Comparison of ENCODE assay signal across 36 cellular contexts in genomic region chr5:16382047-16382446, GRCh38.
"Had no signal": no experiment of that assay in that cellular context is flagged by ENCODE, and none has a peak within 500 bp of the region (broad histone marks: within the 10 kb centered on the region; RNA-seq: fewer than 3 reads in every experiment).

No MANE protein-coding gene starts in this region.

- H3K4me1 ChIP-seq: ascending aorta had no signal

- H3K36me3 ChIP-seq: ascending aorta, cardiac muscle cell had no signal

- FAIRE-seq: bronchial epithelial cell, TTC549 had no signal

- H3K4me1 Mint-ChIP-seq: activated B cell treated with CpG ODN at 0.5 μM for 24 hours; activated CD4-positive, alpha-beta T cell treated with anti-CD3 and anti-CD28 coated beads, Interleukin-2, amount 10 ng/mL, durations not matched to agents 24 days and 14 days; activated naive CD4-positive, alpha-beta T cell treated with anti-CD3 and anti-CD28 coated beads, Interleukin-2, amount 10 ng/mL, durations not matched to agents 7 days and 5 days; activated naive CD4-positive, alpha-beta T cell treated with anti-CD3 and anti-CD28 coated beads, Interleukin-2, amount 50 U/mL, for 24 hours; activated naive CD8-positive, alpha-beta T cell treated with anti-CD3 and anti-CD28 coated beads, Interleukin-2, amount 10 ng/mL, durations not matched to agents 7 days and 5 days; activated naive CD8-positive, alpha-beta T cell treated with anti-CD3 and anti-CD28 coated beads, Interleukin-2, amount 50 U/mL, for 24 hours; brain; central memory CD8-positive, alpha-beta T cell had no signal

- H3K27me3 ChIP-seq: ascending aorta, cardiac muscle cell had no signal

- DNase-seq: activated B cell treated with CpG ODN at 0.5 μM for 24 hours; activated CD4-positive, alpha-beta memory T cell treated with anti-CD3 and anti-CD28 coated beads for 36 hours; activated CD4-positive, alpha-beta T cell treated with anti-CD3 and anti-CD28 coated beads for 4 hours; activated CD4-positive, alpha-beta T cell treated with anti-CD3 and anti-CD28 coated beads, Interleukin-2, amount 10 ng/mL, durations not matched to agents 24 days and 14 days; activated CD4-positive, alpha-beta T cell treated with anti-CD3 and anti-CD28 coated beads, Interleukin-2, amount 50 U/mL, for 1 hour; activated CD4-positive, alpha-beta T cell treated with anti-CD3 and anti-CD28 coated beads, Interleukin-2, amount 50 U/mL, for 4 hours; activated CD4-positive, CD25-positive, alpha-beta regulatory T cell treated with anti-CD3 and anti-CD28 coated beads, Interleukin-2, amount 50 U/mL, for 72 hours; activated CD8-positive, alpha-beta memory T cell treated with anti-CD3 and anti-CD28 coated beads, Interleukin-2, amount 50 U/mL, for 4 hours; activated CD8-positive, alpha-beta T cell treated with anti-CD3 and anti-CD28 coated beads for 36 hours; activated effector memory CD4-positive, alpha-beta T cell treated with Interleukin-2 at 50 U/mL for 16 hours; activated gamma-delta T cell; activated naive CD4-positive, alpha-beta T cell treated with anti-CD3 and anti-CD28 coated beads, Interleukin-2, amount 10 ng/mL, durations not matched to agents 7 days and 5 days; activated naive CD4-positive, alpha-beta T cell treated with Interleukin-2 at 50 U/mL for 16 hours; activated naive CD8-positive, alpha-beta T cell treated with anti-CD3 and anti-CD28 coated beads, Interleukin-2, amount 10 ng/mL, durations not matched to agents 7 days and 5 days; activated naive CD8-positive, alpha-beta T cell treated with anti-CD3 and anti-CD28 coated beads, Interleukin-2, amount 50 U/mL, for 24 hours; activated T-cell treated with anti-CD3 and anti-CD28 coated beads for 4 hours; activated T-cell treated with anti-CD3 and anti-CD28 coated beads, Interleukin-2, amount 50 U/mL, for 1 hour; activated T-cell treated with anti-CD3 and anti-CD28 coated beads, Interleukin-2, amount 50 U/mL, for 48 hours; amygdala; anterior cingulate cortex; caudate nucleus; cerebellar nuclear complex; T-helper 2 cell; T-helper 9 cell had no signal

- H3K9me3 Mint-ChIP-seq: activated B cell treated with CpG ODN at 0.5 μM for 24 hours; activated CD4-positive, alpha-beta memory T cell treated with anti-CD3 and anti-CD28 coated beads for 36 hours; activated CD4-positive, alpha-beta T cell treated with anti-CD3 and anti-CD28 coated beads, Interleukin-2, amount 10 ng/mL, durations not matched to agents 24 days and 14 days; activated CD8-positive, alpha-beta T cell treated with anti-CD3 and anti-CD28 coated beads for 36 hours; activated naive CD4-positive, alpha-beta T cell treated with anti-CD3 and anti-CD28 coated beads, Interleukin-2, amount 10 ng/mL, durations not matched to agents 7 days and 5 days; activated naive CD4-positive, alpha-beta T cell treated with anti-CD3 and anti-CD28 coated beads, Interleukin-2, amount 50 U/mL, for 24 hours; activated naive CD8-positive, alpha-beta T cell treated with anti-CD3 and anti-CD28 coated beads, Interleukin-2, amount 10 ng/mL, durations not matched to agents 7 days and 5 days; activated naive CD8-positive, alpha-beta T cell treated with anti-CD3 and anti-CD28 coated beads, Interleukin-2, amount 50 U/mL, for 24 hours; activated T-helper 2 cell treated with anti-CD3 and anti-CD28 coated beads, Interferon-gamma antibody, Interleukin-2, Interleukin-4, amounts not matched to agents 10 μg/mL and 5 μg/mL and 100 μg/mL, durations not matched to agents 14 hours and 24 hours and 36 hours; brain; central memory CD8-positive, alpha-beta T cell; T-helper 1 cell treated with Interleukin-12 subunit alpha and Interleukin-12 subunit beta and Interleukin-4 antibody, amounts not matched to agents 30 μg/mL and 1 μg/mL, for 36 hours; T-helper 2 cell treated with Interferon-gamma antibody and Interleukin-4, amounts not matched to agents 5 μg/mL and 100 μg/mL, for 36 hours had no signal

- H3K27ac ChIP-seq: ascending aorta, cardiac muscle cell, VCaP had no signal

- H3K9me3 ChIP-seq: ascending aorta had no signal

- ATAC-seq: activated CD8-positive, alpha-beta T cell treated with anti-CD3 and anti-CD28 coated beads for 36 hours; activated naive CD8-positive, alpha-beta T cell treated with anti-CD3 and anti-CD28 coated beads, Interleukin-2, amount 50 U/mL, for 24 hours had no signal

- H3K4me3 Mint-ChIP-seq: activated B cell treated with CpG ODN at 0.5 μM for 24 hours; activated CD4-positive, alpha-beta memory T cell treated with anti-CD3 and anti-CD28 coated beads for 36 hours; activated CD4-positive, alpha-beta T cell treated with anti-CD3 and anti-CD28 coated beads, Interleukin-2, amount 10 ng/mL, durations not matched to agents 24 days and 14 days; activated CD8-positive, alpha-beta T cell treated with anti-CD3 and anti-CD28 coated beads for 36 hours; activated naive CD4-positive, alpha-beta T cell treated with anti-CD3 and anti-CD28 coated beads, Interleukin-2, amount 10 ng/mL, durations not matched to agents 7 days and 5 days; activated naive CD4-positive, alpha-beta T cell treated with anti-CD3 and anti-CD28 coated beads, Interleukin-2, amount 50 U/mL, for 24 hours; activated naive CD8-positive, alpha-beta T cell; activated naive CD8-positive, alpha-beta T cell treated with anti-CD3 and anti-CD28 coated beads, Interleukin-2, amount 10 ng/mL, durations not matched to agents 7 days and 5 days; activated naive CD8-positive, alpha-beta T cell treated with anti-CD3 and anti-CD28 coated beads, Interleukin-2, amount 50 U/mL, for 24 hours; brain; central memory CD8-positive, alpha-beta T cell; T-helper 1 cell treated with Interleukin-12 subunit alpha and Interleukin-12 subunit beta and Interleukin-4 antibody, amounts not matched to agents 30 μg/mL and 1 μg/mL, for 36 hours; T-helper 2 cell treated with Interferon-gamma antibody and Interleukin-4, amounts not matched to agents 5 μg/mL and 100 μg/mL, for 36 hours had no signal

- H3K4me3 ChIP-seq: ascending aorta, cardiac muscle cell had no signal

- H3K36me3 Mint-ChIP-seq: activated CD4-positive, alpha-beta memory T cell treated with anti-CD3 and anti-CD28 coated beads for 36 hours; activated naive CD4-positive, alpha-beta T cell treated with anti-CD3 and anti-CD28 coated beads, Interleukin-2, amount 10 ng/mL, durations not matched to agents 7 days and 5 days; activated naive CD4-positive, alpha-beta T cell treated with anti-CD3 and anti-CD28 coated beads, Interleukin-2, amount 50 U/mL, for 24 hours; activated naive CD8-positive, alpha-beta T cell; activated naive CD8-positive, alpha-beta T cell treated with anti-CD3 and anti-CD28 coated beads, Interleukin-2, amount 10 ng/mL, durations not matched to agents 7 days and 5 days; brain had no signal

- H3K27me3 Mint-ChIP-seq: activated naive CD8-positive, alpha-beta T cell treated with anti-CD3 and anti-CD28 coated beads, Interleukin-2, amount 10 ng/mL, durations not matched to agents 7 days and 5 days had no signal
